Comparison of ENCODE assay signal across 18 cellular contexts in genomic region chr11:19323502-19323901, GRCh38.
DNase-seq lines count a peak whose midpoint lies in the region; ATAC-seq and TF ChIP-seq lines count a peak whose summit lies in the region.
"Had no signal": no experiment of that assay in that cellular context is flagged by ENCODE, and none has a peak within 500 bp of the region (broad histone marks: within the 10 kb centered on the region; RNA-seq: fewer than 3 reads in every experiment).

No MANE protein-coding gene starts in this region.

- H3K9me3 ChIP-seq in PC-3 (ENCODE audit: low read length), result no peaks in the 10 kb centered on the region
- H3K9me3 ChIP-seq in endodermal cell (ENCODE audit: control insufficient read depth, low read length), result no peaks in the 10 kb centered on the region
- H3K9me3 ChIP-seq: prostate gland had no signal

- intact Hi-C loops in PC-3 (cut with micrococcal nuclease), result loop anchor here (10.0 kb wide), 1 partner anchor 421 kb away; no protein-coding TSS in a partner anchor

- H3K4me1 ChIP-seq in PC-3 (ENCODE audit: insufficient read depth, low read length) (no peaks in the 10 kb centered on the region), endodermal cell (ENCODE audit: control insufficient read depth, insufficient read depth, low read length) (peaks cover 5% of the 10 kb centered on the region)
- H3K4me1 ChIP-seq: prostate gland had no signal

- no peak overlapping the region for H3K4me2 ChIP-seq in PC-3 (ENCODE audit: low read length)

- H3K4me1 Mint-ChIP-seq in endodermal cell, result peaks cover 23% of the 10 kb centered on the region
- H3K4me1 Mint-ChIP-seq: activated CD4-positive, alpha-beta T cell treated with anti-CD3 and anti-CD28 coated beads, Interleukin-2, amount 10 ng/mL, durations not matched to agents 24 days and 14 days; activated naive CD8-positive, alpha-beta T cell treated with anti-CD3 and anti-CD28 coated beads, Interleukin-2, amount 10 ng/mL, durations not matched to agents 7 days and 5 days had no signal

- no peak overlapping the region for H3K27ac ChIP-seq in PC-3 (ENCODE audit: low read length)
- no peak overlapping the region for H3K27ac ChIP-seq in endodermal cell (ENCODE audit: low read depth, low read length)
- H3K27ac ChIP-seq: 22Rv1, epithelial cell of prostate, prostate gland had no signal

- H3K4me3 ChIP-seq in PC-3 (ENCODE audit: low read length) (no peak overlapping the region), endodermal cell (ENCODE audit: low read length) (no peak overlapping the region), retinal pigment epithelial cell (ENCODE audit: low read length) (no peak overlapping the region)
- H3K4me3 ChIP-seq: prostate gland had no signal

- no peaks in the 10 kb centered on the region for H3K36me3 Mint-ChIP-seq in endodermal cell (ENCODE audit: low read depth)
- H3K36me3 Mint-ChIP-seq: activated naive CD8-positive, alpha-beta T cell treated with anti-CD3 and anti-CD28 coated beads, Interleukin-2, amount 10 ng/mL, durations not matched to agents 7 days and 5 days had no signal

- H3K27me3 ChIP-seq in PC-3 (ENCODE audit: low read length), result peaks cover 43% of the 10 kb centered on the region
- H3K27me3 ChIP-seq in endodermal cell (ENCODE audit: control insufficient read depth, insufficient read depth, low read length, poor library complexity, severe bottlenecking), result peaks cover 3% of the 10 kb centered on the region

- H3F3A ChIP-seq in PC-3 (ENCODE audit: low read length, unreplicated experiment), result no peaks in the 10 kb centered on the region

- H2AFZ ChIP-seq in PC-3 (ENCODE audit: low read length), result no peak overlapping the region

- H3K4me3 Mint-ChIP-seq in endodermal cell, result no peak overlapping the region
- H3K4me3 Mint-ChIP-seq: activated CD4-positive, alpha-beta T cell treated with anti-CD3 and anti-CD28 coated beads, Interleukin-2, amount 10 ng/mL, durations not matched to agents 24 days and 14 days; activated naive CD8-positive, alpha-beta T cell treated with anti-CD3 and anti-CD28 coated beads, Interleukin-2, amount 10 ng/mL, durations not matched to agents 7 days and 5 days had no signal

- BruUV-seq in PC-3 (replicated peaks; lab: Mats Ljungman, UMichigan), result no TSS peak

- no peaks in the 10 kb centered on the region for H4K20me1 ChIP-seq in PC-3 (ENCODE audit: low read length)

- DNase-seq in DMS53 (lab: John Stamatoyannopoulos, UW) (peak; percentile 17), DMS53 treated with DMSO at 0.1 percent for 48 hours (lab: John Stamatoyannopoulos, UW; ENCODE audit: unreplicated experiment) (no peak), PC-3 (peak; percentile 26), endodermal cell (no peak), retinal pigment epithelial cell (ENCODE audit: low read depth) (no peak), islet precursor cell (no peak), putamen (ENCODE audit: low spot score) (no peak)
- DNase-seq: activated CD4-positive, alpha-beta T cell treated with anti-CD3 and anti-CD28 coated beads, Interleukin-2, amount 10 ng/mL, durations not matched to agents 24 days and 14 days; activated naive CD8-positive, alpha-beta T cell treated with anti-CD3 and anti-CD28 coated beads, Interleukin-2, amount 10 ng/mL, durations not matched to agents 7 days and 5 days; activated T-cell treated with anti-CD3 and anti-CD28 coated beads, Interleukin-2, amount 50 U/mL, for 1 hour; hypothalamus; left colon; NCI-H187 treated with DMSO at 0.1 percent for 48 hours; NCI-H69 had no signal

- H3K27me3 Mint-ChIP-seq in endodermal cell (ENCODE audit: insufficient read depth), result no peaks in the 10 kb centered on the region

- H3K79me2 ChIP-seq in PC-3 (ENCODE audit: low read length), result no peaks in the 10 kb centered on the region

- CTCF ChIA-PET in PC-3 (lab: Charles Lee), result interaction anchor here (0.6 to 1.2 kb wide), 2 partner anchors 63 to 232 kb away, joined by 3 to 7 read pairs; no protein-coding TSS in a partner anchor

- ATAC-seq in PC-3, result peak; percentile 38; the same call in 1 of the 2 replicates
- no peak for ATAC-seq in GM19023 (IDR thresholded peaks at IDR 0.05; ENCODE audit: unreplicated experiment)
- ATAC-seq: left colon had no signal

- TF ChIP-seq CTCF in PC-3 (conservative IDR thresholded peaks at IDR 0.05; ENCODE audit: low read depth, low read length), result peak; percentile 63
- TF ChIP-seq CTCF in endodermal cell (conservative IDR thresholded peaks at IDR 0.05), result peak; percentile 48
- TF ChIP-seq CTCF in retinal pigment epithelial cell (conservative IDR thresholded peaks at IDR 0.05; ENCODE audit: low read depth, low read length), result peak; percentile 30

- H3K36me3 ChIP-seq in PC-3 (ENCODE audit: low read depth, low read length) (no peaks in the 10 kb centered on the region), endodermal cell (ENCODE audit: control insufficient read depth, insufficient read depth, low read length) (no peaks in the 10 kb centered on the region)
- H3K36me3 ChIP-seq: prostate gland had no signal

- POLR2A ChIA-PET in PC-3 (lab: Charles Lee; ENCODE audit: unreplicated experiment), result interaction anchor here (0.8 kb wide), 1 partner anchor 192 kb away, joined by 7 read pairs; no protein-coding TSS in a partner anchor

- H3K27ac Mint-ChIP-seq in endodermal cell, result no peak overlapping the region
- H3K27ac Mint-ChIP-seq: activated CD4-positive, alpha-beta T cell treated with anti-CD3 and anti-CD28 coated beads, Interleukin-2, amount 10 ng/mL, durations not matched to agents 24 days and 14 days; activated naive CD8-positive, alpha-beta T cell treated with anti-CD3 and anti-CD28 coated beads, Interleukin-2, amount 10 ng/mL, durations not matched to agents 7 days and 5 days had no signal

- no peaks in the 10 kb centered on the region for H3K9me2 ChIP-seq in PC-3 (replicated peaks; ENCODE audit: low read length)

- H3K9ac ChIP-seq in PC-3 (ENCODE audit: low read length) (no peak overlapping the region), endodermal cell (ENCODE audit: extremely low read depth, low read length, poor library complexity, severe bottlenecking) (no peak overlapping the region)

- no peaks in the 10 kb centered on the region for H3K9me3 Mint-ChIP-seq in endodermal cell
- H3K9me3 Mint-ChIP-seq: activated CD4-positive, alpha-beta T cell treated with anti-CD3 and anti-CD28 coated beads, Interleukin-2, amount 10 ng/mL, durations not matched to agents 24 days and 14 days; activated naive CD8-positive, alpha-beta T cell treated with anti-CD3 and anti-CD28 coated beads, Interleukin-2, amount 10 ng/mL, durations not matched to agents 7 days and 5 days had no signal

Comparison
In these comparisons a context has a peak if more than half of its experiments do, and no peak if none do; other contexts are left out.
1. DNase-seq: peak in DMS53 (single experiment) and PC-3 (single experiment); none in DMS53 treated with DMSO at 0.1 percent for 48 hours (single experiment), endodermal cell (single experiment), retinal pigment epithelial cell (single experiment), islet precursor cell (single experiment) and putamen (single experiment).
2. Peak in every context shown above with its lines, with median percentiles within 50 percentile points of each other: CTCF ChIP-seq.